8 cellular contexts compared by ENCODE assay signal in the genomic region with DNA sequence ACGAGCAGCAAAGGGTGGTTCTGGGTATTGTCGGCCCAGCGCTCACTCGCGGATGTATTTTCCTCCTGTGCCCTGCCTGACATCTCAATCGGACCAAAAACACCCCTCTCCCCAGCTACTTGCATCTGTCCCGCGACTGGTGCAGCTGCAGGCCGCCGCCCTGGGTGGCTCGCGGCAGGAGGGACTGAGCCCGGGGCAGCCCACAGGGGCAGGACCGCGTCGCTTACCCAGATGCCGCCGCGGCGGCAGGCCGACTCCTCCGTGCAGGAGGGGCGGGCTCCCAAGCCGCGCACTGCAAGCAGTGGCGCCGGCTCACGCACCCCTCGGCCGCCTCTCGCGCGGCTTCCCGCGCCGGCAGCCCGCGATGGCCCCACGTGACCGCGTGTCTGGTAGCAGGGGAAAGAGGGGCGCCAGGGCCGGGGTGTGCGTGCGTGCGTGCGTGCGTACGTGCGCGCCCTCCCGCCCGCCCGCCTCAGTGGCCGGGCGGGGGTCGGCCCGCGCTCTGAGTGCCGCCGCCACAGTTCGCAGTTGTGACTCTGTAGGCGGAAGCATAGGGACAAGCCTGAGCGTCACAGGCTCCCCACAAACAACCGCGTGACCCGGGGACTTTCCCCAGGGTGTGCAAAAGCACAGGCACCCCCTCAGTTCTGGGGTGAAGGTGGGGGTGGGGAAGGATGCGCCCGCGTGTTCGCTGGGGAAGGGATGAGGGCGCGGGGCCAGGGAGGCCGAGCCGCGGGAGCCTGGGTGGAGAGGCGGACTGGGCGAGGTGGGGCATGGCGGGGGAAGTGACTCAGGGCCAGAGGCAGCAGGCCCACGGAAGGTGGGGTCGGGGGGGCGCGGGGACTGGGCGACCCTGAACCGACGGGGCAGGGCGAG. TPM values are rescaled to one million over a fixed set of nuclear protein-coding genes. Genes with fewer than 3 reads are reported as not detected.
A peak's percentile ranks its signal among the peaks of the same experiment; 100 is the strongest.
DNase-seq lines count a peak whose midpoint lies in the region; ATAC-seq, FAIRE-seq and TF ChIP-seq lines count a peak whose summit lies in the region.

A gene with protein sequence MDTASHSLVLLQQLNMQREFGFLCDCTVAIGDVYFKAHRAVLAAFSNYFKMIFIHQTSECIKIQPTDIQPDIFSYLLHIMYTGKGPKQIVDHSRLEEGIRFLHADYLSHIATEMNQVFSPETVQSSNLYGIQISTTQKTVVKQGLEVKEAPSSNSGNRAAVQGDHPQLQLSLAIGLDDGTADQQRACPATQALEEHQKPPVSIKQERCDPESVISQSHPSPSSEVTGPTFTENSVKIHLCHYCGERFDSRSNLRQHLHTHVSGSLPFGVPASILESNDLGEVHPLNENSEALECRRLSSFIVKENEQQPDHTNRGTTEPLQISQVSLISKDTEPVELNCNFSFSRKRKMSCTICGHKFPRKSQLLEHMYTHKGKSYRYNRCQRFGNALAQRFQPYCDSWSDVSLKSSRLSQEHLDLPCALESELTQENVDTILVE (minus strand): TSS at position 405 of the 876 bp plus-strand sequence. CDS start 13,305 bp downstream, outside the sequence.

- H3K4me3 ChIP-seq in upper lobe of left lung: peak within 1 kb of the TSS; percentile 42 to 88 (median 65)

- H3K27ac Mint-ChIP-seq in T-cell: peak within 1 kb of the TSS; percentile 99

- no peaks in the 10 kb centered on the region for H3K36me3 ChIP-seq in upper lobe of left lung

- H3K4me1 Mint-ChIP-seq in T-cell: peaks cover 60 to 79% (median 72%) of the 10 kb centered on the region in 3 donors

- intact Hi-C loops in left cardiac atrium (cut with DNase I) (no loop called here), posterior vena cava (cut with DNase I) (no loop called here)

- POLR2A ChIA-PET in T-cell (lab: Charles Lee): interaction anchor here (0.5 to 1.9 kb wide), 12 partner anchors 11 to 960 kb away, joined by 3 to 17 read pairs (median 4); no protein-coding TSS in a partner anchor

- H3K36me3 Mint-ChIP-seq in T-cell: peaks cover 10% of the 10 kb centered on the region

- H3K27me3 ChIP-seq in upper lobe of left lung: no peaks in the 10 kb centered on the region

- TF ChIP-seq EP300 in upper lobe of left lung (IDR thresholded peaks at IDR 0.05): peak in 1 of 4 donors; percentile 45

- peaks cover 43 to 72% (median 52%) of the 10 kb centered on the region in 4 donors for H3K4me1 ChIP-seq in upper lobe of left lung

- no peaks in the 10 kb centered on the region for H3K27me3 Mint-ChIP-seq in T-cell

- peak; percentile 46 for TF ChIP-seq POLR2A in GM12892 (IDR thresholded peaks at IDR 0.05; ENCODE audit: low read depth, low read length)
- peak in 3 of 4 donors; percentile 70 to 97 (median 85) for TF ChIP-seq POLR2A in upper lobe of left lung (IDR thresholded peaks at IDR 0.05)

- DNase-seq in GM12892 (ENCODE audit: insufficient read length) (peak; percentile 58), NCI-H1417 treated with DMSO at 0.1 percent for 48 hours (lab: John Stamatoyannopoulos, UW) (peak; percentile 51), T-cell (peak; percentile 86 to 100 (median 99)), left cardiac atrium (peak; percentile 93), posterior vena cava (ENCODE audit: low spot score) (peak; percentile 97), upper lobe of left lung (peak; percentile 96 to 98)

- no peaks in the 10 kb centered on the region for H3K9me3 Mint-ChIP-seq in T-cell

- peak within 1 kb of the TSS; percentile 91 to 95 (median 92) for H3K4me3 Mint-ChIP-seq in T-cell

- no peak for TF ChIP-seq CTCF in upper lobe of left lung (IDR thresholded peaks at IDR 0.05)

- peak; percentile 88 for FAIRE-seq in GM12892 (lab: Jason Lieb, UNC)

- H3K9me3 ChIP-seq in upper lobe of left lung: no peaks in the 10 kb centered on the region

- peak; percentile 73 for ATAC-seq in HG02798 (IDR thresholded peaks at IDR 0.05; ENCODE audit: poor library complexity, unreplicated experiment)
- peak; percentile 66 to 77 (median 68) for ATAC-seq in T-cell (replicated peaks in 1 of 4)
- peak; percentile 75 to 85 for ATAC-seq in left cardiac atrium
- ATAC-seq in upper lobe of left lung (ENCODE audit: low FRiP score in 2 of 2): peak; percentile 89 to 93

- CTCF ChIA-PET in T-cell (lab: Charles Lee): interaction anchor here (0.6 to 3.6 kb wide), 6 partner anchors 8 to 266 kb away, joined by 3 to 28 read pairs (median 4); no protein-coding TSS in a partner anchor

- 0 to 1% (median 0%) methylated on average over 68 to 87 of the region's 87 CpGs for WGBS in adipose tissue, 3 donors
- 1 to 3% methylated on average over 6 to 48 of the region's 87 CpGs for WGBS in upper lobe of left lung, 2 donors

- H3K27ac ChIP-seq in adipose tissue (ENCODE audit: low read depth, low read length) (peak within 1 kb of the TSS; percentile 97), upper lobe of left lung (peak within 1 kb of the TSS; percentile 95 to 100 (median 100))

RNA-seq across cellular contexts. Expression of the gene that starts here (rescaled TPM):
- 20.4 TPM for polyA plus RNA-seq in GM12892 (2012; ENCODE audit: missing spikeins)
- total RNA-seq in T-cell (10 to 100 TPM; 48.0 to 71.9 (median 51.2) TPM), left cardiac atrium (10 to 100 TPM; 10.6 to 11.9 TPM), posterior vena cava (10 to 100 TPM; 13.3 to 14.1 TPM), upper lobe of left lung (10 to 100 TPM in 3 of 6 donors, 1 to 10 TPM in 3; 5.9 to 31.4 (median 10.3) TPM)
- 1 to 10 TPM; 2.6 to 4.0 (median 3.8) TPM for polyA plus RNA-seq in adipose tissue

Comparison
In these comparisons a context has a peak if more than half of its experiments do, and no peak if none do; other contexts are left out.
1. Peak in every context shown above with its lines: DNase-seq, ATAC-seq, H3K4me3 ChIP-seq and H3K27ac ChIP-seq.